Comparison of ENCODE assay signal across 8 cellular contexts in genomic region chr19:11558881-11559828, GRCh38. TPM values are rescaled to one million over a fixed set of nuclear protein-coding genes. Genes with fewer than 3 reads are reported as not detected.
DNase-seq lines count a peak whose midpoint lies in the region; ATAC-seq, FAIRE-seq and TF ChIP-seq lines count a peak whose summit lies in the region.

Gene ELOF1, minus strand, starts transcription at chr19:11559230. Its CDS starts 4,883 bp downstream, at chr19:11554347.

- TF ChIP-seq RAD21 in HepG2 (CRISPR knock-in tag; IDR thresholded peaks at IDR 0.05) = peak; percentile 41; the same call in 1 of the 2 replicates

- no peak for TF ChIP-seq EP300 in HepG2 (IDR thresholded peaks at IDR 0.05; ENCODE audit: low read depth in 2 of 2, low read length in 2 of 2)
- TF ChIP-seq EP300 in HepG2 (CRISPR knock-in tag; IDR thresholded peaks at IDR 0.05; ENCODE audit: borderline replicate concordance) = no peak

- H3K27me3 ChIP-seq in HepG2 (ENCODE audit: control insufficient read depth in 1 of 2, insufficient read depth in 2 of 2, low read length in 2 of 2) = no peaks in the 10 kb centered on the region

- H3K4me1 ChIP-seq in HepG2 (ENCODE audit: insufficient read depth, low read length) = peaks cover 31% of the 10 kb centered on the region

- peak within 1 kb of the TSS; percentile 86 for H3K9ac ChIP-seq in HepG2 (ENCODE audit: insufficient read depth, low read depth, low read length)

- DNase-seq in C1 segment of cervical spinal cord (lab: John Stamatoyannopoulos, UW) = peak; percentile 88 to 98 (median 96)
- peak; percentile 98 for DNase-seq in NCI-H82 (lab: John Stamatoyannopoulos, UW)
- peak; percentile 97 to 98 for DNase-seq in activated CD4-positive, alpha-beta T cell treated with anti-CD3 and anti-CD28 coated beads, Interleukin-2, amount 50 U/mL, for 48 hours
- peak; percentile 95 to 98 for DNase-seq in dermis microvascular lymphatic vessel endothelial cell (ENCODE audit: low read depth in 2 of 2)
- peak; percentile 96 for DNase-seq in HepG2 (ENCODE audit: low spot score)
- DNase-seq in stimulated activated CD4-positive, alpha-beta T cell treated with anti-CD3 and anti-CD28 coated beads, Interleukin-4, amount 100 ng/mL, for 1 hour = peak; percentile 97

- peak; percentile 85 to 98 for TF ChIP-seq POLR2A in HepG2 (IDR thresholded peaks at IDR 0.05; ENCODE audit: insufficient read depth in 1 of 2, low read depth in 2 of 2, low read length in 2 of 2)

- TSS peak; percentile 94 for BruUV-seq in HepG2 (replicated peaks; lab: Mats Ljungman, UMichigan)

- no peaks in the 10 kb centered on the region for H3K9me3 ChIP-seq in HepG2 (ENCODE audit: low read length)

- H3K27ac ChIP-seq in HepG2 (ENCODE audit: extremely low read length, insufficient read depth, low read length) = peak within 1 kb of the TSS; percentile 74

- in situ Hi-C loops in HepG2 (cut with HindIII; ENCODE audit: extremely low pct_ligation_motif_present, low pct_unique_long_range_greater_than_20kb) = no loop called here

- peaks cover 32% of the 10 kb centered on the region for H3K79me2 ChIP-seq in HepG2 (ENCODE audit: insufficient read depth, low read length)

- WGBS in HepG2 (ENCODE audit: low lambda C conversion rate) = 3% methylated on average over 10 of the region's 57 CpGs

- ATAC-seq in GM19351 (IDR thresholded peaks at IDR 0.05; ENCODE audit: unreplicated experiment) (peak; percentile 75), HG03565 (IDR thresholded peaks at IDR 0.05; ENCODE audit: unreplicated experiment) (peak; percentile 75), HepG2 (peak; percentile 98)

- CTCF ChIA-PET in HepG2 (lab: Yijun Ruan, JAX; ENCODE audit: low intra/inter-chr PET ratio, low total read pairs) = interaction anchor here (1.8 kb wide), 1 partner anchor 28 kb away, joined by 13 read pairs; no protein-coding TSS in a partner anchor

- H3K4me2 ChIP-seq in HepG2 (ENCODE audit: low read depth, low read length) = peak within 1 kb of the TSS; percentile 84

- TF ChIP-seq CTCF in HepG2 (CRISPR knock-in tag; IDR thresholded peaks at IDR 0.05) = peak; percentile 19; the same call in 1 of the 2 replicates

- peak within 1 kb of the TSS; percentile 66 for H2AFZ ChIP-seq in HepG2 (ENCODE audit: low read length)

- intact Hi-C loops in HepG2 (cut with micrococcal nuclease; ENCODE audit: unreplicated experiment) = no loop called here

- no peaks in the 10 kb centered on the region for H4K20me1 ChIP-seq in HepG2 (ENCODE audit: insufficient read depth, low read length)

- peak within 1 kb of the TSS; percentile 70 to 92 (median 82) for H3K4me3 ChIP-seq in HepG2 (replicated peaks in 1 of 3; ENCODE audit: insufficient read depth in 1 of 3, low read depth in 2 of 3, low read length in 3 of 3)

- H3K36me3 ChIP-seq in HepG2 (replicated peaks in 1 of 2; ENCODE audit: control insufficient read depth in 1 of 2, insufficient read depth in 2 of 2, low read length in 2 of 2) = peaks cover 4 to 10% of the 10 kb centered on the region in 2 experiments; a peak in 3 of 5 replicates

- peak; percentile 95 for FAIRE-seq in HepG2 (lab: Jason Lieb, UNC)

- POLR2A ChIA-PET in HepG2 (lab: Yijun Ruan, JAX) = interaction anchor here (0.6 to 2.8 kb wide), 16 partner anchors 9 to 464 kb away, joined by 3 to 33 read pairs (median 4); partner anchors contain the start of genes ACP5, CNN1, ECSIT and SWSAP1

TF ChIP-seq in HepG2, 621 proteins besides CTCF, POLR2A, EP300 and RAD21 (continues in another document):
- TF ChIP-seq ZNF510 (CRISPR knock-in tag; IDR thresholded peaks at IDR 0.05; ENCODE audit: low read depth) (no peak), ZSCAN22 (CRISPR knock-in tag; IDR thresholded peaks at IDR 0.05) (no peak), TAF1 (CRISPR knock-in tag; IDR thresholded peaks at IDR 0.05) (peak; percentile 73), NFYC (CRISPR knock-in tag; IDR thresholded peaks at IDR 0.05) (peak; percentile 10; the same call in 1 of the 2 replicates), FOXO4 (CRISPR knock-in tag; conservative IDR thresholded peaks at IDR 0.05) (no peak), ZNF180 (CRISPR knock-in tag; IDR thresholded peaks at IDR 0.05; ENCODE audit: borderline replicate concordance, low read depth) (no peak), ZNF788 (CRISPR knock-in tag; IDR thresholded peaks at IDR 0.05; ENCODE audit: borderline replicate concordance) (peak; percentile 63; the same call in 1 of the 2 replicates), ZFX (CRISPR knock-in tag; IDR thresholded peaks at IDR 0.05; ENCODE audit: low read depth) (peak; percentile 77), TBX2 (CRISPR knock-in tag; IDR thresholded peaks at IDR 0.05; ENCODE audit: borderline replicate concordance) (no peak), ZFP41 (CRISPR knock-in tag; IDR thresholded peaks at IDR 0.05; ENCODE audit: borderline replicate concordance) (peak; percentile 52; the same call in 1 of the 2 replicates)
- TF ChIP-seq, protein P1, sequence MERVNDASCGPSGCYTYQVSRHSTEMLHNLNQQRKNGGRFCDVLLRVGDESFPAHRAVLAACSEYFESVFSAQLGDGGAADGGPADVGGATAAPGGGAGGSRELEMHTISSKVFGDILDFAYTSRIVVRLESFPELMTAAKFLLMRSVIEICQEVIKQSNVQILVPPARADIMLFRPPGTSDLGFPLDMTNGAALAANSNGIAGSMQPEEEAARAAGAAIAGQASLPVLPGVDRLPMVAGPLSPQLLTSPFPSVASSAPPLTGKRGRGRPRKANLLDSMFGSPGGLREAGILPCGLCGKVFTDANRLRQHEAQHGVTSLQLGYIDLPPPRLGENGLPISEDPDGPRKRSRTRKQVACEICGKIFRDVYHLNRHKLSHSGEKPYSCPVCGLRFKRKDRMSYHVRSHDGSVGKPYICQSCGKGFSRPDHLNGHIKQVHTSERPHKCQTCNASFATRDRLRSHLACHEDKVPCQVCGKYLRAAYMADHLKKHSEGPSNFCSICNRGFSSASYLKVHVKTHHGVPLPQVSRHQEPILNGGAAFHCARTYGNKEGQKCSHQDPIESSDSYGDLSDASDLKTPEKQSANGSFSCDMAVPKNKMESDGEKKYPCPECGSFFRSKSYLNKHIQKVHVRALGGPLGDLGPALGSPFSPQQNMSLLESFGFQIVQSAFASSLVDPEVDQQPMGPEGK (CRISPR knock-in tag; IDR thresholded peaks at IDR 0.05) = peak; percentile 37
- TF ChIP-seq, protein P2, sequence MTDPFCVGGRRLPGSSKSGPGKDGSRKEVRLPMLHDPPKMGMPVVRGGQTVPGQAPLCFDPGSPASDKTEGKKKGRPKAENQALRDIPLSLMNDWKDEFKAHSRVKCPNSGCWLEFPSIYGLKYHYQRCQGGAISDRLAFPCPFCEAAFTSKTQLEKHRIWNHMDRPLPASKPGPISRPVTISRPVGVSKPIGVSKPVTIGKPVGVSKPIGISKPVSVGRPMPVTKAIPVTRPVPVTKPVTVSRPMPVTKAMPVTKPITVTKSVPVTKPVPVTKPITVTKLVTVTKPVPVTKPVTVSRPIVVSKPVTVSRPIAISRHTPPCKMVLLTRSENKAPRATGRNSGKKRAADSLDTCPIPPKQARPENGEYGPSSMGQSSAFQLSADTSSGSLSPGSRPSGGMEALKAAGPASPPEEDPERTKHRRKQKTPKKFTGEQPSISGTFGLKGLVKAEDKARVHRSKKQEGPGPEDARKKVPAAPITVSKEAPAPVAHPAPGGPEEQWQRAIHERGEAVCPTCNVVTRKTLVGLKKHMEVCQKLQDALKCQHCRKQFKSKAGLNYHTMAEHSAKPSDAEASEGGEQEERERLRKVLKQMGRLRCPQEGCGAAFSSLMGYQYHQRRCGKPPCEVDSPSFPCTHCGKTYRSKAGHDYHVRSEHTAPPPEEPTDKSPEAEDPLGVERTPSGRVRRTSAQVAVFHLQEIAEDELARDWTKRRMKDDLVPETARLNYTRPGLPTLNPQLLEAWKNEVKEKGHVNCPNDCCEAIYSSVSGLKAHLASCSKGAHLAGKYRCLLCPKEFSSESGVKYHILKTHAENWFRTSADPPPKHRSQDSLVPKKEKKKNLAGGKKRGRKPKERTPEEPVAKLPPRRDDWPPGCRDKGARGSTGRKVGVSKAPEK (CRISPR knock-in tag; IDR thresholded peaks at IDR 0.05; ENCODE audit: borderline replicate concordance) = no peak

RNA-seq across cellular contexts. Expression of gene ELOF1, which starts in this region (rescaled TPM):
- 23.8 and 24.1 TPM in 2 replicates for total RNA-seq in dermis microvascular lymphatic vessel endothelial cell
- 43.2 and 47.2 TPM in 2 replicates for total RNA-seq in HepG2 (2016; rRNA removed; fragmentation: Illumina TruSeq; extraction: Trizol)
- 22.1 and 24.0 TPM in 2 replicates for total RNA-seq in HepG2 (2016; cell fraction: cytosol; rRNA removed; fragmentation: Illumina TruSeq; extraction: Trizol; ENCODE audit: low read depth)
- total RNA-seq in HepG2 (2016; cell fraction: insoluble cytoplasmic fraction; rRNA removed; fragmentation: Illumina TruSeq; extraction: Trizol) = 43.9 and 45.2 TPM in 2 replicates
- total RNA-seq in HepG2 (2016; cell fraction: membrane; rRNA removed; fragmentation: Illumina TruSeq; extraction: Trizol) = 43.6 and 46.0 TPM in 2 replicates
- total RNA-seq in HepG2 (2016; cell fraction: nucleus; rRNA removed; fragmentation: Illumina TruSeq; extraction: Trizol) = 13.8 and 15.5 TPM in 2 replicates
- 14.5 TPM in 2 replicates for polyA plus RNA-seq in HepG2 (2011; rRNA removed)
- 18.3 and 25.5 TPM in 2 replicates for polyA plus RNA-seq in HepG2 (2011; cell fraction: cytosol; rRNA removed)
- 37.4 and 37.6 TPM in 2 replicates for polyA plus RNA-seq in HepG2 (2011; cell fraction: nucleus; rRNA removed)
- 24.5 and 41.2 TPM in 2 replicates for polyA plus RNA-seq in HepG2 (2012)
- polyA plus RNA-seq in HepG2 (2016; cell fraction: cytosol; fragmentation: Illumina TruSeq; extraction: Trizol; ENCODE audit: low read depth) = 29.9 and 33.8 TPM in 2 replicates
- 75.7 and 79.7 TPM in 2 replicates for polyA plus RNA-seq in HepG2 (2016; cell fraction: insoluble cytoplasmic fraction; fragmentation: Illumina TruSeq; extraction: Trizol; ENCODE audit: low read depth)
- 64.0 and 65.9 TPM in 2 replicates for polyA plus RNA-seq in HepG2 (2016; cell fraction: membrane; fragmentation: Illumina TruSeq; extraction: Trizol; ENCODE audit: low read depth)
- polyA plus RNA-seq in HepG2 (2016; cell fraction: nucleus; fragmentation: Illumina TruSeq; extraction: Trizol; ENCODE audit: insufficient read depth, low read depth) = 40.0 and 46.3 TPM in 2 replicates
- 15.4 and 55.8 TPM in 2 replicates for polyA minus RNA-seq in HepG2 (2011; rRNA and poly(A)+ RNA removed; ENCODE audit: low replicate concordance)
- polyA minus RNA-seq in HepG2 (2011; cell fraction: cytosol; rRNA and poly(A)+ RNA removed) = 7.6 and 7.7 TPM in 2 replicates
- 9.4 and 10.4 TPM in 2 replicates for polyA minus RNA-seq in HepG2 (2011; cell fraction: nucleus; rRNA and poly(A)+ RNA removed)

Comparison
In these comparisons a context has a peak if more than half of its experiments do, and no peak if none do; other contexts are left out.
1. Peak in every context shown above with its lines: DNase-seq, ATAC-seq, H3K4me3 ChIP-seq and H3K27ac ChIP-seq.